1 cellular context compared by ENCODE assay signal in the genomic region with DNA sequence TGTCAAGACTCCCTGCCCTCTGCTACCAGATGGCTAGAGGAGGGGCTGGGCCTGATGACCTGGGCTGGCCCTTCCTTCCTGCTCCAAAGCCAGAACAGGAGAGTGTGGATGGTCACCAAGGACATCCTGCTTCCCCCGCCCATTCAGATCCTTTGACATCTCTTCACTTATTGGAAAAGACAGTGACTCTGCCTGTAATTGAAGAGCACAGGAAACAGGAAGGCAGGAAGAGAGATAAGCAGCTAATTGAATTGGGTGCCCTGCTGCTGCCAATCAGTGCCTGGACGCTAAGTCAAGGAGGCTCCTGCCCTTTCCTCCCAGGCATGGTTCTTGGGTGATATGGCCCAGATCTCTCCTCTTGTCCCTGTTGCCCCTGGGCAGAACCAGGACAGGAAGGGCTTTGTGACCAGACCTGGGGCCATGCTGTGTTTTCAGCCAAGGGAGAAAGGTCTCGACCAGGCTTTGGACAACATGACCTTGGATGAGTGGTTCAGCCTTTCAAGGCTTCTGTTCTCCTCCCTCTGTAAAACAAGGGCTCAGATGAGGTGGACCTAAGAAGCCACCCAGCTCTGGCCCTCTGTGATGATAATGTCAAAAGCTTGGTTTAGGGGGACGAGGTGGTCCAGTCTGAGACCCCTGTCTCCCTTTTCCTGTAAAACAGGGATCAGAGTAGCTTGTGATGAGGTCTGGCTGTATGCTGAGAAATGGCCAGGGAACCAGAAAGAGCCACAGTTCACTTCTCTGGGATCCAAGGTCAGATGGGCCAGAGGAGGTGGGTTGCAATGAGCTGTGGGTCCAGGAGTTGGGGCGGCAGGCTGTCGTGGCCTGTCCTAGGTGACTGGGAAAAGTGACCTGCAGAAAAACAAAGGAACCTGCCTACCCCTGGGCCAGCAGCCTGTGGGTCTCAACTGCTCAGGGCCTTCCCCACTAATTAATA.
A peak's percentile ranks its signal among the peaks of the same experiment; 100 is the strongest.
TF ChIP-seq lines count a peak whose summit lies in the region.

No MANE protein-coding gene starts in this region.

TF ChIP-seq in HepG2, 621 proteins besides CTCF, POLR2A, EP300 and RAD21 (continued from another document and continues in another):
- TF ChIP-seq, protein P1, sequence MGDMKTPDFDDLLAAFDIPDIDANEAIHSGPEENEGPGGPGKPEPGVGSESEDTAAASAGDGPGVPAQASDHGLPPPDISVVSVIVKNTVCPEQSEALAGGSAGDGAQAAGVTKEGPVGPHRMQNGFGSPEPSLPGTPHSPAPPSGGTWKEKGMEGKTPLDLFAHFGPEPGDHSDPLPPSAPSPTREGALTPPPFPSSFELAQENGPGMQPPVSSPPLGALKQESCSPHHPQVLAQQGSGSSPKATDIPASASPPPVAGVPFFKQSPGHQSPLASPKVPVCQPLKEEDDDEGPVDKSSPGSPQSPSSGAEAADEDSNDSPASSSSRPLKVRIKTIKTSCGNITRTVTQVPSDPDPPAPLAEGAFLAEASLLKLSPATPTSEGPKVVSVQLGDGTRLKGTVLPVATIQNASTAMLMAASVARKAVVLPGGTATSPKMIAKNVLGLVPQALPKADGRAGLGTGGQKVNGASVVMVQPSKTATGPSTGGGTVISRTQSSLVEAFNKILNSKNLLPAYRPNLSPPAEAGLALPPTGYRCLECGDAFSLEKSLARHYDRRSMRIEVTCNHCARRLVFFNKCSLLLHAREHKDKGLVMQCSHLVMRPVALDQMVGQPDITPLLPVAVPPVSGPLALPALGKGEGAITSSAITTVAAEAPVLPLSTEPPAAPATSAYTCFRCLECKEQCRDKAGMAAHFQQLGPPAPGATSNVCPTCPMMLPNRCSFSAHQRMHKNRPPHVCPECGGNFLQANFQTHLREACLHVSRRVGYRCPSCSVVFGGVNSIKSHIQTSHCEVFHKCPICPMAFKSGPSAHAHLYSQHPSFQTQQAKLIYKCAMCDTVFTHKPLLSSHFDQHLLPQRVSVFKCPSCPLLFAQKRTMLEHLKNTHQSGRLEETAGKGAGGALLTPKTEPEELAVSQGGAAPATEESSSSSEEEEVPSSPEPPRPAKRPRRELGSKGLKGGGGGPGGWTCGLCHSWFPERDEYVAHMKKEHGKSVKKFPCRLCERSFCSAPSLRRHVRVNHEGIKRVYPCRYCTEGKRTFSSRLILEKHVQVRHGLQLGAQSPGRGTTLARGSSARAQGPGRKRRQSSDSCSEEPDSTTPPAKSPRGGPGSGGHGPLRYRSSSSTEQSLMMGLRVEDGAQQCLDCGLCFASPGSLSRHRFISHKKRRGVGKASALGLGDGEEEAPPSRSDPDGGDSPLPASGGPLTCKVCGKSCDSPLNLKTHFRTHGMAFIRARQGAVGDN (CRISPR knock-in tag; IDR thresholded peaks at IDR 0.05) = peak; percentile 65
- peak; percentile 73; the same call in 1 of the 2 replicates for TF ChIP-seq SP5 (CRISPR knock-in tag; IDR thresholded peaks at IDR 0.05; ENCODE audit: borderline replicate concordance, low read depth)
- TF ChIP-seq FLYWCH1 (CRISPR knock-in tag; IDR thresholded peaks at IDR 0.05) = no peak
- 0 out of 2 replicates have a peak, but pooled peaks have one; percentile 22 for TF ChIP-seq HDAC1 (CRISPR knock-in tag; IDR thresholded peaks at IDR 0.05)
- peak; percentile 27; the same call in 1 of the 2 replicates for TF ChIP-seq ARID4A (CRISPR knock-in tag; IDR thresholded peaks at IDR 0.05; ENCODE audit: borderline replicate concordance)
- peak; percentile 59; the same call in 1 of the 2 replicates for TF ChIP-seq PHF21A (CRISPR knock-in tag; IDR thresholded peaks at IDR 0.05)
- TF ChIP-seq ZNF737 (CRISPR knock-in tag; IDR thresholded peaks at IDR 0.05; ENCODE audit: borderline replicate concordance) = no peak
- TF ChIP-seq BCL6 (CRISPR knock-in tag; IDR thresholded peaks at IDR 0.05) = 0 out of 2 replicates have a peak, but pooled peaks have one; percentile 6
- TF ChIP-seq ZFX (CRISPR knock-in tag; IDR thresholded peaks at IDR 0.05; ENCODE audit: low read depth) = 0 out of 2 replicates have a peak, but pooled peaks have one; percentile 15
- TF ChIP-seq ZNF121 (CRISPR knock-in tag; IDR thresholded peaks at IDR 0.05) = peak; percentile 92
- peak; percentile 60; the same call in 1 of the 2 replicates for TF ChIP-seq ETV5 (CRISPR knock-in tag; IDR thresholded peaks at IDR 0.05; ENCODE audit: borderline replicate concordance)
- TF ChIP-seq PRPF4 (IDR thresholded peaks at IDR 0.05; ENCODE audit: low read depth, low read length, poor library complexity, severe bottlenecking) = no peak
- TF ChIP-seq LCORL (IDR thresholded peaks at IDR 0.05) = no peak
- 0 out of 2 replicates have a peak, but pooled peaks have one; percentile 34 for TF ChIP-seq LCORL (CRISPR knock-in tag; IDR thresholded peaks at IDR 0.05)
- TF ChIP-seq GLI4 (CRISPR knock-in tag; IDR thresholded peaks at IDR 0.05; ENCODE audit: borderline replicate concordance) = no peak
- TF ChIP-seq HMGXB3 (CRISPR knock-in tag; IDR thresholded peaks at IDR 0.05; ENCODE audit: borderline replicate concordance) = 0 out of 2 replicates have a peak, but pooled peaks have one; percentile 59
- 0 out of 2 replicates have a peak, but pooled peaks have one; percentile 16 for TF ChIP-seq MIXL1 (CRISPR knock-in tag; IDR thresholded peaks at IDR 0.05)
- no peak for TF ChIP-seq ZNF747 (CRISPR knock-in tag; IDR thresholded peaks at IDR 0.05; ENCODE audit: borderline replicate concordance)
- TF ChIP-seq, protein P2, sequence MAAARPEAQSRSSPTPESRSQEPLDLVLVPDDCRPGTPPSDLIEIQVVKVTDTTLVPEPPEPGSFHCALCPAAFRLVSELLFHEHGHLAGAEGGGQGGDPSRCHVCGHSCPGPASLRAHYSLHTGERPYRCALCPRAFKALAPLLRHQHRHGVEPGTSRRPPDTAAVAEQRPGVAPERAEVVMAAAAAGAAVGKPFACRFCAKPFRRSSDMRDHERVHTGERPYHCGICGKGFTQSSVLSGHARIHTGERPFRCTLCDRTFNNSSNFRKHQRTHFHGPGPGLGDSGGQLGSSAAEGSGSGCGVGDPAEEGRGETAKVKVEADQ (CRISPR knock-in tag; IDR thresholded peaks at IDR 0.05; ENCODE audit: borderline replicate concordance) = 0 out of 2 replicates have a peak, but pooled peaks have one; percentile 23
- TF ChIP-seq CAMTA2 (CRISPR knock-in tag; IDR thresholded peaks at IDR 0.05; ENCODE audit: borderline replicate concordance) = no peak
- TF ChIP-seq HDAC2 (CRISPR knock-in tag; IDR thresholded peaks at IDR 0.05) = peak; percentile 19
- 0 out of 2 replicates have a peak, but pooled peaks have one; percentile 41 for TF ChIP-seq PRDM10 (CRISPR knock-in tag; IDR thresholded peaks at IDR 0.05; ENCODE audit: low read depth)
- peak; percentile 43 for TF ChIP-seq SALL1 (CRISPR knock-in tag; IDR thresholded peaks at IDR 0.05)
- no peak for TF ChIP-seq JARID2 (CRISPR knock-in tag; IDR thresholded peaks at IDR 0.05; ENCODE audit: insufficient replicate concordance)
- peak; percentile 38; the same call in 1 of the 2 replicates for TF ChIP-seq HNF4A (CRISPR knock-in tag; IDR thresholded peaks at IDR 0.05)
- no peak for TF ChIP-seq ZSCAN20 (CRISPR knock-in tag; IDR thresholded peaks at IDR 0.05; ENCODE audit: borderline replicate concordance)
- 0 out of 2 replicates have a peak, but pooled peaks have one; percentile 26 for TF ChIP-seq ZFY (CRISPR knock-in tag; IDR thresholded peaks at IDR 0.05)
- peak; percentile 52; the same call in 1 of the 2 replicates for TF ChIP-seq ZFP91 (CRISPR knock-in tag; IDR thresholded peaks at IDR 0.05; ENCODE audit: borderline replicate concordance)
- TF ChIP-seq, protein P3, sequence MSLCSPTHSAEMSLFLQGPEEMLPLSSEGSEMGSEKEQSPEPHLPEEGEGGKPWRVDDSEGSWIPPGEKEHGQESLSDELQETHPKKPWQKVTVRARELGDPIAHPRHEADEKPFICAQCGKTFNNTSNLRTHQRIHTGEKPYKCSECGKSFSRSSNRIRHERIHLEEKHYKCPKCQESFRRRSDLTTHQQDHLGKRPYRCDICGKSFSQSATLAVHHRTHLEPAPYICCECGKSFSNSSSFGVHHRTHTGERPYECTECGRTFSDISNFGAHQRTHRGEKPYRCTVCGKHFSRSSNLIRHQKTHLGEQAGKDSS (CRISPR knock-in tag; IDR thresholded peaks at IDR 0.05; ENCODE audit: borderline replicate concordance, low read depth) = 0 out of 2 replicates have a peak, but pooled peaks have one; percentile 67
- peak; percentile 42; the same call in 1 of the 2 replicates for TF ChIP-seq ZMYM2 (CRISPR knock-in tag; IDR thresholded peaks at IDR 0.05)
- no peak; the same call in 1 of the 2 replicates for TF ChIP-seq SAP130 (CRISPR knock-in tag; IDR thresholded peaks at IDR 0.05; ENCODE audit: low read depth)
